14 cellular contexts compared by ENCODE assay signal in the genomic region with DNA sequence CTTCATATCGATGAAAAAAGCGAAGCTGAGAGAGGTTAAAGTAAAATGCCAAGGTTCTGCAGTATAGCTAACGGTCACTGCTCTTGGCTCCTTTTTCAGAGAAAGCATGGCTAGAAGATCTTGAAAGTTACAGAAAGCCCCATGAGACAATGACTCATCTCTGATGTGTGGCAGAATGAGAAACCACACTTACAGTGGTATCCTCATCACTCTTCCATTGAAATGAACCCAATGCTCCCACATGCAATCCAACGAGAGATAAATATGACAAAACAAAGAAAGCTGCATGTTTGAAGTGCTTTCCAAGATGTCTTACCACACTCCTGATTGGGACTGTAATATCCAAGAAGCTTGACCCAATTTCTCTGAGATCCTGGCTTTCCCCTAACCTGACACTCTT.
DNase-seq lines count a peak whose midpoint lies in the region; ATAC-seq and TF ChIP-seq lines count a peak whose summit lies in the region.
"Had no signal": no experiment of that assay in that cellular context is flagged by ENCODE, and none has a peak within 500 bp of the region (broad histone marks: within the 10 kb centered on the region; RNA-seq: fewer than 3 reads in every experiment).

No MANE protein-coding gene starts in this region.

- H4K20me1 ChIP-seq in H9 (ENCODE audit: control insufficient read depth, insufficient read depth, insufficient read length), result no peaks in the 10 kb centered on the region

- no peaks in the 10 kb centered on the region for H3K79me2 ChIP-seq in H9 (ENCODE audit: insufficient read depth, low read length)

- H3K14ac ChIP-seq in H9 (ENCODE audit: insufficient read depth, low read length), result no peak overlapping the region

- no peak overlapping the region for H2BK120ac ChIP-seq in H9 (ENCODE audit: low read depth, low read length, poor library complexity, severe bottlenecking)

- no peak overlapping the region for H2BK5ac ChIP-seq in H9 (ENCODE audit: insufficient read length, low read length)

- H3K4ac ChIP-seq in H9 (ENCODE audit: low read depth, low read length), result no peak overlapping the region

- H2BK20ac ChIP-seq in H9 (ENCODE audit: low read depth, low read length, poor library complexity, severe bottlenecking), result no peak overlapping the region

- no peak overlapping the region for H3T11ph ChIP-seq in H9 (ENCODE audit: low read length)

- no peak overlapping the region for H3K4me2 ChIP-seq in H9 (ENCODE audit: insufficient read depth, insufficient read length, low read length)

- no peak overlapping the region for H3K27ac ChIP-seq in H9 (ENCODE audit: insufficient read length, low read depth, low read length)
- H3K27ac ChIP-seq: esophagus muscularis mucosa, SJSA1, skin epidermis had no signal

- WGBS in H9 (ENCODE audit: extremely low coverage, insufficient read length, low lambda C conversion rate), result no CpG with 5 or more reads among the region's 4 CpGs

- no peak overlapping the region for H3K23ac ChIP-seq in H9 (ENCODE audit: insufficient read length, low read depth, low read length)

- no peak overlapping the region for H2BK15ac ChIP-seq in H9 (ENCODE audit: low read depth, low read length)

- H3K9ac ChIP-seq in H9 (ENCODE audit: extremely low read depth, insufficient read length, low read length), result no peak overlapping the region

- H3K9me3 Mint-ChIP-seq in activated naive CD4-positive, alpha-beta T cell treated with anti-CD3 and anti-CD28 coated beads, Interleukin-2, amount 50 U/mL, for 72 hours, result peaks cover 3 to 10% of the 10 kb centered on the region in 2 donors
- H3K9me3 Mint-ChIP-seq in activated T-helper 1 cell treated with anti-CD3 and anti-CD28 coated beads, Interleukin-12 subunit alpha, Interleukin-12 subunit beta, Interleukin-2, Interleukin-4 antibody, amounts not matched to agents 30 ng/mL and 10 ng/mL and 1 ng/mL, durations not matched to agents 14 hours and 24 hours and 36 hours, result peaks cover 15% of the 10 kb centered on the region
- peaks cover 0 to 2% of the 10 kb centered on the region in 2 experiments; a peak in 1 of 5 replicates for H3K9me3 Mint-ChIP-seq in H9

- no peak overlapping the region for H2AK5ac ChIP-seq in H9 (ENCODE audit: insufficient read length, low read length)

- no peaks in the 10 kb centered on the region for H3K27me3 ChIP-seq in H9 (ENCODE audit: insufficient read depth, low read length)
- H3K27me3 ChIP-seq: esophagus muscularis mucosa, SJSA1 had no signal

- H3K36me3 Mint-ChIP-seq in activated naive CD4-positive, alpha-beta T cell treated with anti-CD3 and anti-CD28 coated beads, Interleukin-2, amount 50 U/mL, for 72 hours, result peaks cover 0 to 6% of the 10 kb centered on the region in 2 donors
- H3K36me3 Mint-ChIP-seq in activated T-helper 1 cell treated with anti-CD3 and anti-CD28 coated beads, Interleukin-12 subunit alpha, Interleukin-12 subunit beta, Interleukin-2, Interleukin-4 antibody, amounts not matched to agents 30 ng/mL and 10 ng/mL and 1 ng/mL, durations not matched to agents 14 hours and 24 hours and 36 hours (ENCODE audit: low read depth), result peaks cover 2% of the 10 kb centered on the region
- H3K36me3 Mint-ChIP-seq in H9 (ENCODE audit: insufficient read depth in 1 of 3, low read depth in 3 of 3), result no peaks in the 10 kb centered on the region
- H3K36me3 Mint-ChIP-seq: activated naive CD8-positive, alpha-beta T cell treated with anti-CD3 and anti-CD28 coated beads, Interleukin-2, amount 10 ng/mL, durations not matched to agents 7 days and 5 days; mesothelial cell of epicardium had no signal

- H3K9me3 ChIP-seq in H9 (ENCODE audit: control insufficient read depth, low read depth, low read length), result no peaks in the 10 kb centered on the region
- H3K9me3 ChIP-seq: esophagus muscularis mucosa had no signal

- no peak overlapping the region for H4K91ac ChIP-seq in H9 (ENCODE audit: insufficient read length, low read depth, low read length)

- no peak for TF ChIP-seq CTCF in H9 (conservative IDR thresholded peaks at IDR 0.05)

- H3K23me2 ChIP-seq in H9 (ENCODE audit: insufficient read length, low read depth, low read length, poor library complexity, severe bottlenecking), result no peaks in the 10 kb centered on the region

- H3K18ac ChIP-seq in H9 (ENCODE audit: insufficient read length, low read depth, low read length), result no peak overlapping the region

- H3K4me3 Mint-ChIP-seq in activated T-helper 1 cell treated with anti-CD3 and anti-CD28 coated beads, Interleukin-12 subunit alpha, Interleukin-12 subunit beta, Interleukin-2, Interleukin-4 antibody, amounts not matched to agents 30 ng/mL and 10 ng/mL and 1 ng/mL, durations not matched to agents 14 hours and 24 hours and 36 hours, result peak overlapping the region; percentile 27
- H3K4me3 Mint-ChIP-seq in H9, result no peak overlapping the region
- H3K4me3 Mint-ChIP-seq: activated naive CD8-positive, alpha-beta T cell treated with anti-CD3 and anti-CD28 coated beads, Interleukin-2, amount 10 ng/mL, durations not matched to agents 7 days and 5 days; mesothelial cell of epicardium had no signal

- H2AFZ ChIP-seq in H9 (ENCODE audit: low read length), result no peak overlapping the region

- H3K4me1 Mint-ChIP-seq in activated T-helper 1 cell treated with anti-CD3 and anti-CD28 coated beads, Interleukin-12 subunit alpha, Interleukin-12 subunit beta, Interleukin-2, Interleukin-4 antibody, amounts not matched to agents 30 ng/mL and 10 ng/mL and 1 ng/mL, durations not matched to agents 14 hours and 24 hours and 36 hours (ENCODE audit: low read depth), result peaks cover 27% of the 10 kb centered on the region
- no peaks in the 10 kb centered on the region for H3K4me1 Mint-ChIP-seq in H9
- H3K4me1 Mint-ChIP-seq: mesothelial cell of epicardium had no signal

- H3K27me3 Mint-ChIP-seq in activated T-helper 1 cell treated with anti-CD3 and anti-CD28 coated beads, Interleukin-12 subunit alpha, Interleukin-12 subunit beta, Interleukin-2, Interleukin-4 antibody, amounts not matched to agents 30 ng/mL and 10 ng/mL and 1 ng/mL, durations not matched to agents 14 hours and 24 hours and 36 hours (ENCODE audit: insufficient read depth), result no peaks in the 10 kb centered on the region
- no peaks in the 10 kb centered on the region for H3K27me3 Mint-ChIP-seq in H9 (ENCODE audit: low read depth)
- H3K27me3 Mint-ChIP-seq: activated naive CD8-positive, alpha-beta T cell treated with anti-CD3 and anti-CD28 coated beads, Interleukin-2, amount 10 ng/mL, durations not matched to agents 7 days and 5 days had no signal

- no peak overlapping the region for H4K8ac ChIP-seq in H9 (replicated peaks; ENCODE audit: insufficient read length, low read depth, low read length)

- intact Hi-C loops in activated T-helper 1 cell treated with anti-CD3 and anti-CD28 coated beads, Interleukin-12 subunit alpha, Interleukin-12 subunit beta, Interleukin-2, Interleukin-4 antibody, amounts not matched to agents 30 ng/mL and 10 ng/mL and 1 ng/mL, durations not matched to agents 14 hours and 24 hours and 36 hours (cut with micrococcal nuclease), result loop anchor here (1.0 kb wide), 1 partner anchor 67 kb away; no protein-coding TSS in a partner anchor

- H3K4me1 ChIP-seq in H9 (ENCODE audit: insufficient read depth, low read length), result no peaks in the 10 kb centered on the region; the same call in 1 of the 2 replicates
- H3K4me1 ChIP-seq: SJSA1 had no signal

- DNase-seq in activated naive CD4-positive, alpha-beta T cell treated with anti-CD3 and anti-CD28 coated beads, Interleukin-2, amount 50 U/mL, for 72 hours (ENCODE audit: low spot score in 2 of 2), result no peak
- DNase-seq in activated naive CD4-positive, alpha-beta T cell treated with anti-CD3 and anti-CD28 coated beads, Interleukin-2, amount 50 U/mL, for 16 hours, result no peak
- DNase-seq in activated T-helper 1 cell treated with anti-CD3 and anti-CD28 coated beads, Interleukin-12 subunit alpha, Interleukin-12 subunit beta, Interleukin-2, Interleukin-4 antibody, amounts not matched to agents 30 ng/mL and 10 ng/mL and 1 ng/mL, durations not matched to agents 14 hours and 24 hours and 36 hours (ENCODE audit: low spot score), result no peak
- peak; percentile 66 for DNase-seq in foreskin melanocyte
- DNase-seq in H9, result no peak
- DNase-seq in stimulated activated naive CD4-positive, alpha-beta T cell (lab: John Stamatoyannopoulos, UW), result no peak
- DNase-seq in NCI-H446 (lab: John Stamatoyannopoulos, UW), result no peak
- DNase-seq: activated naive CD8-positive, alpha-beta T cell treated with anti-CD3 and anti-CD28 coated beads, Interleukin-2, amount 10 ng/mL, durations not matched to agents 7 days and 5 days; cortex of kidney had no signal

- H3K27ac Mint-ChIP-seq in activated naive CD4-positive, alpha-beta T cell treated with anti-CD3 and anti-CD28 coated beads, Interleukin-2, amount 50 U/mL, for 72 hours, result peak overlapping the region in 1 of 2 donors; percentile 57
- peak overlapping the region; percentile 74 for H3K27ac Mint-ChIP-seq in activated T-helper 1 cell treated with anti-CD3 and anti-CD28 coated beads, Interleukin-12 subunit alpha, Interleukin-12 subunit beta, Interleukin-2, Interleukin-4 antibody, amounts not matched to agents 30 ng/mL and 10 ng/mL and 1 ng/mL, durations not matched to agents 14 hours and 24 hours and 36 hours
- H3K27ac Mint-ChIP-seq in H9, result no peak overlapping the region
- H3K27ac Mint-ChIP-seq: activated naive CD8-positive, alpha-beta T cell treated with anti-CD3 and anti-CD28 coated beads, Interleukin-2, amount 10 ng/mL, durations not matched to agents 7 days and 5 days; mesothelial cell of epicardium had no signal

- H3K79me1 ChIP-seq in H9 (ENCODE audit: insufficient read depth, low read depth, low read length, poor library complexity, severe bottlenecking), result no peaks in the 10 kb centered on the region

- peak; percentile 70 to 77 for ATAC-seq in activated naive CD4-positive, alpha-beta T cell treated with anti-CD3 and anti-CD28 coated beads, Interleukin-2, amount 50 U/mL, for 72 hours
- ATAC-seq in HG03439 (IDR thresholded peaks at IDR 0.05; ENCODE audit: unreplicated experiment), result no peak

- no peak overlapping the region for H2BK12ac ChIP-seq in H9 (ENCODE audit: insufficient read length, low read depth, low read length)

- no peak overlapping the region for H4K5ac ChIP-seq in H9 (ENCODE audit: insufficient read length, low read depth, low read length)

- no peak overlapping the region for H3K56ac ChIP-seq in H9 (ENCODE audit: insufficient read length, low read depth, low read length)
